ENCODE assay signal across 26 cellular contexts in the genomic region with DNA sequence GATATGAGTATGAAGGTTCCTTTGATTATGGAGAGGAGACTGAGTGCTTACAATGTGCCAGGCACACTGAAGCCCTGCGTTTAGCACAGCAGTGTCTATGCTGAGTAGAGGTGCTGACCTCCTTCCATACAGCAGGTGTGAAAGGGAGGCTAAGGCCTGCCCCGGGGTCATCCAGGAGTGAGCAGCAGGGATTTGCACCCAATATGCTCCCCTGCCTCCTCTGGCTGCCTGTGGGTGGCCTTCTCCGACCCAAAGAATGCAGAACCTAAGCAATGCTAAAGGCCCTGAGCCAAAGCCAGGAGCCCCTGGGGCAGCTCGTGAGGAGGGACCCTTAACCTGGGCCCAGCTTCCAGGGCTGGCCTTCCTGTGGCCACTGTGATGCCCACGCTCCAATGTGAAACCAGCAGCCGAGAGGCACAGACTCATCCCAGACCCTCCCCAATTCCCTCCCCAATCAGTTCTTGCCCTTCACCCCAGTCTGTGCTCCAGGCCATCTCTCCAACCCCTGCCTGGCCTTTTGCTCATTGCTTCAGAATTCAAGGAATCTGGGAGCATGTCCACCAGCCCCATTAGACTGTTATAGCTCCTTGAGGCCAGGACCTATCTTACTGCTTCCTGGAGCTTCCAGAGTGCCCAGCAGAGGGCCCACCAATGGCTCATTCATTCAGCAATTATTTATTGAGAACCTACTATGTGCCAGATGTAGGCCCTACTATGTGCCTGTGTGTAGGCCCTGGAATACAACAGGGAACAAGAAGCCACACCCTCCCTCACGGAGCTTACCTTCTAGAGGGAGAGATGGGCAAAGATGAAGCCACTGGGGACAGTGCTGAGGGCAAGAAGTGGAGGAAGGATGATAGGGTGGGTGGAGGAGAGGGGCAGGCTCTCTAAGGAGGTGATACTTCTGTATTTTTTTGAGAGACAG. TPM values are rescaled to one million over a fixed set of nuclear protein-coding genes. Genes with fewer than 3 reads are reported as not detected.
DNase-seq lines count a peak whose midpoint lies in the region; ATAC-seq and TF ChIP-seq lines count a peak whose summit lies in the region.
"Had no signal": no experiment of that assay in that cellular context is flagged by ENCODE, and none has a peak within 500 bp of the region (broad histone marks: within the 10 kb centered on the region; RNA-seq: fewer than 3 reads in every experiment).

No MANE protein-coding gene starts in this region.

- H3K79me2 ChIP-seq in mesendoderm (ENCODE audit: control insufficient read depth, insufficient read depth, low read length): no peaks in the 10 kb centered on the region

- H3K27ac ChIP-seq in mesendoderm (ENCODE audit: low read depth, low read length): no peak overlapping the region
- no peak overlapping the region for H3K27ac ChIP-seq in CD8-positive, alpha-beta T cell (ENCODE audit: low read depth, low read length)
- H3K27ac ChIP-seq: left ventricle myocardium inferior, spleen, upper lobe of right lung had no signal

- DNase-seq in A172 (ENCODE audit: low spot score) (peak; percentile 5), GM04503 (ENCODE audit: low read depth) (peak; percentile 27), adipocyte (ENCODE audit: low read depth) (peak; percentile 8), mesendoderm (peak; percentile 86)
- no peak for DNase-seq in activated naive CD8-positive, alpha-beta T cell treated with anti-CD3 and anti-CD28 coated beads for 36 hours
- no peak for DNase-seq in CD8-positive, alpha-beta T cell
- DNase-seq in activated effector memory CD4-positive, alpha-beta T cell treated with anti-CD3 and anti-CD28 coated beads, Interleukin-2, amount 50 U/mL, for 16 hours: no peak
- DNase-seq: activated CD4-positive, alpha-beta T cell treated with anti-CD3 and anti-CD28 coated beads for 48 hours; effector memory CD8-positive, alpha-beta T cell; H9; head of caudate nucleus; left ventricle myocardium inferior; NCI-H187; NCI-H2227 treated with DMSO at 0.1 percent for 48 hours; NCI-H82; SHP77; spleen; stimulated activated CD4-positive, alpha-beta T cell treated with anti-CD3 and anti-CD28 coated beads, Interleukin-4, amount 100 ng/mL, for 4 hours; upper lobe of right lung had no signal

- H3K4me2 ChIP-seq in mesendoderm (ENCODE audit: low read length): no peak overlapping the region

- peaks cover 4% of the 10 kb centered on the region for H3K4me1 ChIP-seq in adipocyte (ENCODE audit: control insufficient read depth, insufficient read depth, low read length)
- no peaks in the 10 kb centered on the region for H3K4me1 ChIP-seq in mesendoderm (ENCODE audit: control insufficient read depth, low read depth, low read length)
- no peaks in the 10 kb centered on the region for H3K4me1 ChIP-seq in CD8-positive, alpha-beta T cell (ENCODE audit: insufficient read depth, low read length)
- H3K4me1 ChIP-seq: left ventricle myocardium inferior, upper lobe of right lung had no signal

- no peak overlapping the region for H3K4me3 ChIP-seq in adipocyte (ENCODE audit: low read length)
- H3K4me3 ChIP-seq in mesendoderm (ENCODE audit: low read length): no peak overlapping the region
- H3K4me3 ChIP-seq in CD8-positive, alpha-beta T cell (ENCODE audit: low read depth, low read length): no peak overlapping the region
- H3K4me3 ChIP-seq: left ventricle myocardium inferior, spleen, upper lobe of right lung had no signal

- H3K9me3 Mint-ChIP-seq in activated naive CD8-positive, alpha-beta T cell treated with anti-CD3 and anti-CD28 coated beads for 36 hours: no peaks in the 10 kb centered on the region
- H3K9me3 Mint-ChIP-seq in CD8-positive, alpha-beta T cell: no peaks in the 10 kb centered on the region
- H3K9me3 Mint-ChIP-seq: activated naive CD4-positive, alpha-beta T cell treated with anti-CD3 and anti-CD28 coated beads, Interleukin-2, amount 50 U/mL, for 72 hours; activated T-helper 1 cell treated with anti-CD3 and anti-CD28 coated beads, Interleukin-12 subunit alpha, Interleukin-12 subunit beta, Interleukin-2, Interleukin-4 antibody, amounts not matched to agents 30 ng/mL and 10 ng/mL and 1 ng/mL, durations not matched to agents 14 hours and 24 hours and 36 hours; effector memory CD8-positive, alpha-beta T cell; H9; T-helper 1 cell treated with Interleukin-12 subunit alpha and Interleukin-12 subunit beta and Interleukin-4 antibody, amounts not matched to agents 30 μg/mL and 1 μg/mL, for 36 hours had no signal

- no peak overlapping the region for H2BK15ac ChIP-seq in mesendoderm (replicated peaks; ENCODE audit: low read depth)

- H3K4ac ChIP-seq in mesendoderm (ENCODE audit: low read depth, low read length): no peak overlapping the region

- no CpG with 5 or more reads among the region's 7 CpGs for WGBS in mesendoderm (ENCODE audit: extremely low coverage, insufficient coverage, low lambda C conversion rate)

- peaks cover 36% of the 10 kb centered on the region for H3K27me3 ChIP-seq in adipocyte (replicated peaks; ENCODE audit: control insufficient read depth, insufficient read depth, low read length)
- no peaks in the 10 kb centered on the region for H3K27me3 ChIP-seq in mesendoderm (ENCODE audit: insufficient read depth, low read length, poor library complexity)
- H3K27me3 ChIP-seq in CD8-positive, alpha-beta T cell (ENCODE audit: insufficient read depth, low read length): no peaks in the 10 kb centered on the region

- peaks cover 12% of the 10 kb centered on the region for H3K27me3 Mint-ChIP-seq in activated naive CD8-positive, alpha-beta T cell treated with anti-CD3 and anti-CD28 coated beads for 36 hours
- peaks cover 15% of the 10 kb centered on the region for H3K27me3 Mint-ChIP-seq in CD8-positive, alpha-beta T cell (ENCODE audit: low read depth)

- H3K23ac ChIP-seq in mesendoderm (ENCODE audit: low read length): no peak overlapping the region

- H3K36me3 ChIP-seq in adipocyte (ENCODE audit: control insufficient read depth, insufficient read depth, low read length, severe bottlenecking) (no peaks in the 10 kb centered on the region), mesendoderm (ENCODE audit: control insufficient read depth, insufficient read depth, low read length) (no peaks in the 10 kb centered on the region)
- no peaks in the 10 kb centered on the region for H3K36me3 ChIP-seq in CD8-positive, alpha-beta T cell (ENCODE audit: insufficient read depth, low read length)
- H3K36me3 ChIP-seq: left ventricle myocardium inferior, spleen, upper lobe of right lung had no signal

- CTCF ChIA-PET in CD8-positive, alpha-beta T cell (lab: Charles Lee): interaction anchor here (0.8 to 0.9 kb wide), 2 partner anchors 15 to 209 kb away, joined by 3 read pairs; no protein-coding TSS in a partner anchor

- H3K9me3 ChIP-seq in adipocyte (ENCODE audit: control insufficient read depth, low read length): no peaks in the 10 kb centered on the region
- no peaks in the 10 kb centered on the region for H3K9me3 ChIP-seq in CD8-positive, alpha-beta T cell (ENCODE audit: low read length)
- H3K9me3 ChIP-seq: left ventricle myocardium inferior, spleen, upper lobe of right lung had no signal

- H2BK120ac ChIP-seq in mesendoderm (ENCODE audit: low read depth, low read length): no peak overlapping the region

- H3K56ac ChIP-seq in mesendoderm (ENCODE audit: low read length): peak overlapping the region; percentile 42

- no peak for TF ChIP-seq CTCF in CD8-positive, alpha-beta T cell (IDR thresholded peaks at IDR 0.05)

- no peak overlapping the region for H4K8ac ChIP-seq in mesendoderm (ENCODE audit: low read depth, low read length)

- no peak overlapping the region for H2BK5ac ChIP-seq in mesendoderm (ENCODE audit: low read length)

- H3K4me1 Mint-ChIP-seq in activated naive CD8-positive, alpha-beta T cell treated with anti-CD3 and anti-CD28 coated beads for 36 hours: no peaks in the 10 kb centered on the region
- no peaks in the 10 kb centered on the region for H3K4me1 Mint-ChIP-seq in CD8-positive, alpha-beta T cell (ENCODE audit: low read depth)

- no peaks in the 10 kb centered on the region for H3K36me3 Mint-ChIP-seq in activated naive CD8-positive, alpha-beta T cell treated with anti-CD3 and anti-CD28 coated beads for 36 hours
- no peaks in the 10 kb centered on the region for H3K36me3 Mint-ChIP-seq in CD8-positive, alpha-beta T cell
- H3K36me3 Mint-ChIP-seq: activated naive CD4-positive, alpha-beta T cell treated with anti-CD3 and anti-CD28 coated beads, Interleukin-2, amount 50 U/mL, for 72 hours had no signal

- no peak overlapping the region for H4K5ac ChIP-seq in mesendoderm (ENCODE audit: low read length)

- H3K18ac ChIP-seq in mesendoderm (ENCODE audit: low read length): no peak overlapping the region

- H3K9ac ChIP-seq in adipocyte (ENCODE audit: low read length): no peak overlapping the region
- no peak overlapping the region for H3K9ac ChIP-seq in mesendoderm (ENCODE audit: low read length)

- intact Hi-C loops in CD8-positive, alpha-beta T cell (cut with DNase I, micrococcal nuclease): no loop called here

- ATAC-seq in CD8-positive, alpha-beta T cell: no peak
- ATAC-seq in HG02588 (IDR thresholded peaks at IDR 0.05; ENCODE audit: unreplicated experiment): no peak
- ATAC-seq: activated naive CD4-positive, alpha-beta T cell treated with anti-CD3 and anti-CD28 coated beads, Interleukin-2, amount 50 U/mL, for 72 hours; effector memory CD8-positive, alpha-beta T cell; upper lobe of right lung had no signal

- no peak overlapping the region for H3K4me3 Mint-ChIP-seq in activated naive CD8-positive, alpha-beta T cell treated with anti-CD3 and anti-CD28 coated beads for 36 hours
- H3K4me3 Mint-ChIP-seq in CD8-positive, alpha-beta T cell: no peak overlapping the region
- H3K4me3 Mint-ChIP-seq: activated T-helper 1 cell treated with anti-CD3 and anti-CD28 coated beads, Interleukin-12 subunit alpha, Interleukin-12 subunit beta, Interleukin-2, Interleukin-4 antibody, amounts not matched to agents 30 ng/mL and 10 ng/mL and 1 ng/mL, durations not matched to agents 14 hours and 24 hours and 36 hours; effector memory CD8-positive, alpha-beta T cell; H9; T-helper 1 cell treated with Interleukin-12 subunit alpha and Interleukin-12 subunit beta and Interleukin-4 antibody, amounts not matched to agents 30 μg/mL and 1 μg/mL, for 36 hours had no signal

- no peak overlapping the region for H2AK5ac ChIP-seq in mesendoderm (ENCODE audit: low read length)

- H3K79me1 ChIP-seq in mesendoderm (ENCODE audit: low read length): no peaks in the 10 kb centered on the region

- POLR2A ChIA-PET in CD8-positive, alpha-beta T cell (lab: Charles Lee): no interaction called here

- H3K27ac Mint-ChIP-seq in activated naive CD8-positive, alpha-beta T cell treated with anti-CD3 and anti-CD28 coated beads for 36 hours: no peak overlapping the region
- no peak overlapping the region for H3K27ac Mint-ChIP-seq in CD8-positive, alpha-beta T cell
- H3K27ac Mint-ChIP-seq: activated naive CD4-positive, alpha-beta T cell treated with anti-CD3 and anti-CD28 coated beads, Interleukin-2, amount 50 U/mL, for 72 hours; activated T-helper 1 cell treated with anti-CD3 and anti-CD28 coated beads, Interleukin-12 subunit alpha, Interleukin-12 subunit beta, Interleukin-2, Interleukin-4 antibody, amounts not matched to agents 30 ng/mL and 10 ng/mL and 1 ng/mL, durations not matched to agents 14 hours and 24 hours and 36 hours; effector memory CD8-positive, alpha-beta T cell; H9; T-helper 1 cell treated with Interleukin-12 subunit alpha and Interleukin-12 subunit beta and Interleukin-4 antibody, amounts not matched to agents 30 μg/mL and 1 μg/mL, for 36 hours had no signal

RNA-seq across cellular contexts. Expression of a gene that starts 53.3 kb away (rescaled TPM):
- not detected in 2 replicates for total RNA-seq in A172 (2014; rRNA removed; shearing (Covaris generic))
- not detected for polyA plus RNA-seq in mesendoderm (2013, experiment 1 of 2)
- polyA plus RNA-seq in mesendoderm (2013, experiment 2 of 2): not detected
- total RNA-seq in activated naive CD8-positive, alpha-beta T cell treated with anti-CD3 and anti-CD28 coated beads for 36 hours: not detected
- total RNA-seq in CD8-positive, alpha-beta T cell: not detected
- total RNA-seq: activated naive CD4-positive, alpha-beta T cell treated with anti-CD3 and anti-CD28 coated beads, Interleukin-2, amount 50 U/mL, for 72 hours; activated T-helper 1 cell treated with anti-CD3 and anti-CD28 coated beads, Interleukin-12 subunit alpha, Interleukin-12 subunit beta, Interleukin-2, Interleukin-4 antibody, amounts not matched to agents 30 ng/mL and 10 ng/mL and 1 ng/mL, durations not matched to agents 14 hours and 24 hours and 36 hours; fibroblast of lung; H9; left ventricle myocardium inferior; mononuclear cell; OCI-LY7; spleen; upper lobe of right lung had no signal
- polyA plus RNA-seq: fibroblast of lung, spleen had no signal

Comparison
In these comparisons a context has a peak if more than half of its experiments do, and no peak if none do; other contexts are left out.
1. DNase-seq: peak in A172 (single experiment), GM04503 (single experiment), adipocyte (single experiment) and mesendoderm (single experiment); none in activated naive CD8-positive, alpha-beta T cell treated with anti-CD3 and anti-CD28 coated beads for 36 hours (single experiment), CD8-positive, alpha-beta T cell (0 of 7) and activated effector memory CD4-positive, alpha-beta T cell treated with anti-CD3 and anti-CD28 coated beads, Interleukin-2, amount 50 U/mL, for 16 hours (single experiment).